10 cellular contexts compared by ENCODE assay signal in genomic region chr7:34675749-34676374, GRCh38. TPM values are rescaled to one million over a fixed set of nuclear protein-coding genes. Genes with fewer than 3 reads are reported as not detected.
DNase-seq lines count a peak whose midpoint lies in the region; ATAC-seq, FAIRE-seq and TF ChIP-seq lines count a peak whose summit lies in the region.
"Had no signal": no experiment of that assay in that cellular context is flagged by ENCODE, and none has a peak within 500 bp of the region (broad histone marks: within the 10 kb centered on the region; RNA-seq: fewer than 3 reads in every experiment).

No MANE protein-coding gene starts in this region.

- H3K27ac ChIP-seq in C4-2B, result no peak overlapping the region
- H3K27ac ChIP-seq: SJSA1, thoracic aorta had no signal

- in situ Hi-C loops in SK-MEL-5 (cut with HindIII; ENCODE audit: low pct_unique_long_range_greater_than_20kb, low sequenced_read_pairs), result no loop called here

- peak; percentile 83 for TF ChIP-seq CTCF in C4-2B (conservative IDR thresholded peaks at IDR 0.05)

- FAIRE-seq in RCC 7860 (lab: Jason Lieb, UNC), result no peak

- DNase-seq in SK-MEL-5 (ENCODE audit: low read depth, low spot score), result peak; percentile 64
- DNase-seq in head of caudate nucleus, result peak in 26 of 42 donors; percentile 4 to 66 (median 20)
- DNase-seq in HCEC 1CT, result no peak
- no peak for DNase-seq in RCC 7860 (ENCODE audit: low spot score)

- ATAC-seq in GM18517 (IDR thresholded peaks at IDR 0.05; ENCODE audit: unreplicated experiment) (peak; percentile 71), HG03159 (IDR thresholded peaks at IDR 0.05; ENCODE audit: unreplicated experiment) (peak; percentile 82), GM18867 (IDR thresholded peaks at IDR 0.05; ENCODE audit: unreplicated experiment) (no peak)

- intact Hi-C loops in head of caudate nucleus (cut with DNase I), result no loop called here

RNA-seq across cellular contexts. Expression of gene NPSR1, which starts 17.8 kb away (rescaled TPM):
- total RNA-seq in SK-MEL-5 (2014; rRNA removed; shearing (Covaris generic)), result not detected in 2 replicates
- not detected in 2 replicates for polyA plus RNA-seq in SK-MEL-5 (2015; cell fraction: cytosol; rRNA removed)
- polyA plus RNA-seq in SK-MEL-5 (2015; cell fraction: nucleus; rRNA removed), result not detected in 2 replicates
- total RNA-seq: SJSA1, thoracic aorta had no signal

Comparison
In these comparisons a context has a peak if more than half of its experiments do, and no peak if none do; other contexts are left out.
1. DNase-seq: peak in SK-MEL-5 (single experiment) and head of caudate nucleus (26 of 42); none in HCEC 1CT (single experiment) and RCC 7860 (single experiment).